In genomic region chr21:44887126-44887806, GRCh38 we compare ENCODE assay signal across 14 cellular contexts.
"Had no signal": no experiment of that assay in that cellular context is flagged by ENCODE, and none has a peak within 500 bp of the region (broad histone marks: within the 10 kb centered on the region; RNA-seq: fewer than 3 reads in every experiment).

No MANE protein-coding gene starts in this region.

- H3K4me1 ChIP-seq: breast epithelium had no signal

- DNase-seq: activated CD4-positive, CD25-positive, alpha-beta regulatory T cell; activated CD8-positive, alpha-beta memory T cell treated with anti-CD3 and anti-CD28 coated beads, Interleukin-2, amount 10 ng/mL, durations not matched to agents 7 days and 5 days; activated gamma-delta T cell treated with Interleukin-2 at 50 U/mL for 16 hours; activated T-cell treated with anti-CD3 and anti-CD28 coated beads, Interleukin-2, amount 50 U/mL, for 4 hours; foreskin melanocyte; mesendoderm; stimulated activated naive CD4-positive, alpha-beta T cell; T-helper 2 cell had no signal

- ATAC-seq: activated CD8-positive, alpha-beta memory T cell treated with anti-CD3 and anti-CD28 coated beads, Interleukin-2, amount 10 ng/mL, durations not matched to agents 7 days and 5 days; activated T-cell treated with anti-CD3 and anti-CD28 coated beads, Interleukin-2, amount 50 U/mL, for 4 hours had no signal

- H3K9me3 ChIP-seq: breast epithelium, heart right ventricle had no signal

- FAIRE-seq: endothelial cell of umbilical vein, keratinocyte, TTC549 had no signal

- H3K36me3 ChIP-seq: breast epithelium had no signal

- H3K4me2 ChIP-seq: smooth muscle cell had no signal

- H3K27ac ChIP-seq: breast epithelium, heart right ventricle had no signal

- H3K4me3 ChIP-seq: breast epithelium, heart right ventricle, smooth muscle cell had no signal
